25 cellular contexts compared by ENCODE assay signal in genomic region chr16:57882797-57883196, GRCh38.
DNase-seq lines count a peak whose midpoint lies in the region; ATAC-seq and TF ChIP-seq lines count a peak whose summit lies in the region.
"Had no signal": no experiment of that assay in that cellular context is flagged by ENCODE, and none has a peak within 500 bp of the region (broad histone marks: within the 10 kb centered on the region; RNA-seq: fewer than 3 reads in every experiment).

No MANE protein-coding gene starts in this region.

- peaks cover 13% of the 10 kb centered on the region for H3F3A ChIP-seq in neural progenitor cell (ENCODE audit: low read depth)

- no peak overlapping the region for H3K27ac ChIP-seq in brain microvascular endothelial cell
- H3K27ac ChIP-seq in neural progenitor cell, result no peak overlapping the region
- H3K27ac ChIP-seq: upper lobe of right lung, WERI-Rb-1 had no signal

- H3K4me1 ChIP-seq in neural progenitor cell, result peaks cover 7% of the 10 kb centered on the region

- no peak overlapping the region for H3K4me2 ChIP-seq in neural progenitor cell

- in situ Hi-C loops in brain microvascular endothelial cell (cut with HindIII; ENCODE audit: low pct_ligation_motif_present, low sequenced_read_pairs), result no loop called here

- H3K9ac ChIP-seq in neural progenitor cell, result no peak overlapping the region

- H3K4me1 Mint-ChIP-seq in neural progenitor cell (peaks cover 5% of the 10 kb centered on the region), progenitor cell of endocrine pancreas (ENCODE audit: low read depth) (no peaks in the 10 kb centered on the region)
- peaks cover 6% of the 10 kb centered on the region for H3K4me1 Mint-ChIP-seq in stimulated activated effector memory CD8-positive, alpha-beta T cell treated with anti-CD3 and anti-CD28 coated beads, Interleukin-12 subunit alpha, Interleukin-12 subunit beta, amount 100 ng/mL, for 72 hours
- H3K4me1 Mint-ChIP-seq: activated CD8-positive, alpha-beta memory T cell treated with anti-CD3 and anti-CD28 coated beads, Interleukin-2, amount 10 ng/mL, durations not matched to agents 7 days and 5 days had no signal

- no peaks in the 10 kb centered on the region for H3K9me3 ChIP-seq in neural progenitor cell (ENCODE audit: low read depth)
- H3K9me3 ChIP-seq: upper lobe of right lung had no signal

- H3K9me3 Mint-ChIP-seq in neural progenitor cell (no peaks in the 10 kb centered on the region), progenitor cell of endocrine pancreas (ENCODE audit: low read depth) (no peaks in the 10 kb centered on the region)
- H3K9me3 Mint-ChIP-seq in stimulated activated effector memory CD8-positive, alpha-beta T cell treated with anti-CD3 and anti-CD28 coated beads, Interleukin-12 subunit alpha, Interleukin-12 subunit beta, amount 100 ng/mL, for 72 hours, result no peaks in the 10 kb centered on the region
- H3K9me3 Mint-ChIP-seq: activated CD4-positive, alpha-beta T cell treated with anti-CD3 and anti-CD28 coated beads, Interleukin-2, amount 10 ng/mL, durations not matched to agents 24 days and 14 days; activated T-cell treated with anti-CD3 and anti-CD28 coated beads, Interleukin-2, amount 50 U/mL, for 72 hours; CD8-positive, alpha-beta memory T cell; GM23338; natural killer cell had no signal

- ATAC-seq in stimulated activated effector memory CD8-positive, alpha-beta T cell treated with anti-CD3 and anti-CD28 coated beads, Interleukin-12 subunit alpha, Interleukin-12 subunit beta, amount 100 ng/mL, for 72 hours, result no peak
- ATAC-seq: activated CD8-positive, alpha-beta memory T cell treated with anti-CD3 and anti-CD28 coated beads, Interleukin-2, amount 10 ng/mL, durations not matched to agents 7 days and 5 days; activated T-cell treated with anti-CD3 and anti-CD28 coated beads, Interleukin-2, amount 50 U/mL, for 72 hours; GM23338; natural killer cell; sciatic nerve; upper lobe of right lung had no signal

- no peak overlapping the region for H2AFZ ChIP-seq in neural progenitor cell (replicated peaks)

- H3K36me3 Mint-ChIP-seq in neural progenitor cell, result no peaks in the 10 kb centered on the region
- H3K36me3 Mint-ChIP-seq in stimulated activated effector memory CD8-positive, alpha-beta T cell treated with anti-CD3 and anti-CD28 coated beads, Interleukin-12 subunit alpha, Interleukin-12 subunit beta, amount 100 ng/mL, for 72 hours, result no peaks in the 10 kb centered on the region
- no peaks in the 10 kb centered on the region for H3K36me3 Mint-ChIP-seq in progenitor cell of endocrine pancreas (ENCODE audit: insufficient read depth)
- H3K36me3 Mint-ChIP-seq: activated CD8-positive, alpha-beta memory T cell treated with anti-CD3 and anti-CD28 coated beads, Interleukin-2, amount 10 ng/mL, durations not matched to agents 7 days and 5 days; natural killer cell had no signal

- H3K4me3 ChIP-seq in brain microvascular endothelial cell (ENCODE audit: low read depth, low read length) (no peak overlapping the region), neural progenitor cell (no peak overlapping the region)
- H3K4me3 ChIP-seq: upper lobe of right lung had no signal

- H3K27ac Mint-ChIP-seq in neural progenitor cell (no peak overlapping the region), progenitor cell of endocrine pancreas (no peak overlapping the region)
- no peak overlapping the region for H3K27ac Mint-ChIP-seq in stimulated activated effector memory CD8-positive, alpha-beta T cell treated with anti-CD3 and anti-CD28 coated beads, Interleukin-12 subunit alpha, Interleukin-12 subunit beta, amount 100 ng/mL, for 72 hours
- H3K27ac Mint-ChIP-seq: activated CD4-positive, alpha-beta T cell treated with anti-CD3 and anti-CD28 coated beads, Interleukin-2, amount 10 ng/mL, durations not matched to agents 24 days and 14 days; activated CD8-positive, alpha-beta memory T cell treated with anti-CD3 and anti-CD28 coated beads, Interleukin-2, amount 10 ng/mL, durations not matched to agents 7 days and 5 days; activated T-cell treated with anti-CD3 and anti-CD28 coated beads, Interleukin-2, amount 50 U/mL, for 72 hours; GM23338; natural killer cell had no signal

- H3K36me3 ChIP-seq in brain microvascular endothelial cell (replicated peaks) (no peaks in the 10 kb centered on the region), neural progenitor cell (no peaks in the 10 kb centered on the region)
- H3K36me3 ChIP-seq: upper lobe of right lung, WERI-Rb-1 had no signal

- H3K4me3 Mint-ChIP-seq in neural progenitor cell, result no peak overlapping the region
- H3K4me3 Mint-ChIP-seq in stimulated activated effector memory CD8-positive, alpha-beta T cell treated with anti-CD3 and anti-CD28 coated beads, Interleukin-12 subunit alpha, Interleukin-12 subunit beta, amount 100 ng/mL, for 72 hours, result no peak overlapping the region
- H3K4me3 Mint-ChIP-seq in progenitor cell of endocrine pancreas (ENCODE audit: low read depth), result no peak overlapping the region
- H3K4me3 Mint-ChIP-seq: activated CD4-positive, alpha-beta T cell treated with anti-CD3 and anti-CD28 coated beads, Interleukin-2, amount 10 ng/mL, durations not matched to agents 24 days and 14 days; activated CD8-positive, alpha-beta memory T cell treated with anti-CD3 and anti-CD28 coated beads, Interleukin-2, amount 10 ng/mL, durations not matched to agents 7 days and 5 days; activated T-cell treated with anti-CD3 and anti-CD28 coated beads, Interleukin-2, amount 50 U/mL, for 72 hours; CD8-positive, alpha-beta memory T cell; natural killer cell had no signal

- DNase-seq in GM03348 (ENCODE audit: low spot score) (peak; percentile 39), LHCN-M2 (ENCODE audit: low read depth) (peak; percentile 34), brain microvascular endothelial cell (peak; percentile 22), neural progenitor cell (ENCODE audit: low spot score) (peak; percentile 42), progenitor cell of endocrine pancreas (ENCODE audit: low spot score, unreplicated experiment) (no peak), activated gamma-delta T cell treated with Interleukin-2 at 50 U/mL for 16 hours (no peak), NCI-H774 (lab: John Stamatoyannopoulos, UW) (no peak)
- DNase-seq in stimulated activated effector memory CD8-positive, alpha-beta T cell treated with anti-CD3 and anti-CD28 coated beads, Interleukin-12 subunit alpha, Interleukin-12 subunit beta, amount 100 ng/mL, for 72 hours (ENCODE audit: low spot score in 2 of 2), result no peak
- DNase-seq: activated CD4-positive, alpha-beta T cell treated with anti-CD3 and anti-CD28 coated beads, Interleukin-2, amount 10 ng/mL, durations not matched to agents 24 days and 14 days; activated CD8-positive, alpha-beta memory T cell treated with anti-CD3 and anti-CD28 coated beads, Interleukin-2, amount 10 ng/mL, durations not matched to agents 7 days and 5 days; activated naive CD4-positive, alpha-beta T cell treated with anti-CD3 and anti-CD28 coated beads, Interleukin-2, amount 50 U/mL, for 16 hours; activated T-cell treated with anti-CD3 and anti-CD28 coated beads, Interleukin-2, amount 50 U/mL, for 72 hours; aorta; CD8-positive, alpha-beta memory T cell; GDM1; hypothalamus; midbrain; natural killer cell; NCI-H82; OCI-M1; substantia nigra; upper lobe of right lung; WERI-Rb-1 had no signal

- no peaks in the 10 kb centered on the region for H4K20me1 ChIP-seq in neural progenitor cell (ENCODE audit: low read depth)

- peaks cover 18% of the 10 kb centered on the region for H3K27me3 Mint-ChIP-seq in neural progenitor cell (ENCODE audit: insufficient read depth, low read depth)
- peaks cover 69% of the 10 kb centered on the region for H3K27me3 Mint-ChIP-seq in progenitor cell of endocrine pancreas

- H3K27me3 ChIP-seq in brain microvascular endothelial cell (replicated peaks) (peaks cover 7% of the 10 kb centered on the region), neural progenitor cell (peaks cover 15% of the 10 kb centered on the region)

- no peak for TF ChIP-seq CTCF in brain microvascular endothelial cell (IDR thresholded peaks at IDR 0.05; ENCODE audit: low read depth, low read length, missing control alignments)
- TF ChIP-seq CTCF in neural progenitor cell (IDR thresholded peaks at IDR 0.05), result no peak
- no peak for TF ChIP-seq CTCF in progenitor cell of endocrine pancreas (IDR thresholded peaks at IDR 0.05; ENCODE audit: unreplicated experiment)

- H3K79me2 ChIP-seq in neural progenitor cell (ENCODE audit: low read depth), result no peaks in the 10 kb centered on the region

Comparison
In these comparisons a context has a peak if more than half of its experiments do, and no peak if none do; other contexts are left out.
1. DNase-seq: peak in GM03348 (single experiment), LHCN-M2 (single experiment), brain microvascular endothelial cell (single experiment) and neural progenitor cell (single experiment); none in stimulated activated effector memory CD8-positive, alpha-beta T cell treated with anti-CD3 and anti-CD28 coated beads, Interleukin-12 subunit alpha, Interleukin-12 subunit beta, amount 100 ng/mL, for 72 hours (0 of 2), progenitor cell of endocrine pancreas (single experiment), activated gamma-delta T cell treated with Interleukin-2 at 50 U/mL for 16 hours (single experiment) and NCI-H774 (single experiment).